Comparison of ENCODE assay signal across 2 cellular contexts in the genomic region with DNA sequence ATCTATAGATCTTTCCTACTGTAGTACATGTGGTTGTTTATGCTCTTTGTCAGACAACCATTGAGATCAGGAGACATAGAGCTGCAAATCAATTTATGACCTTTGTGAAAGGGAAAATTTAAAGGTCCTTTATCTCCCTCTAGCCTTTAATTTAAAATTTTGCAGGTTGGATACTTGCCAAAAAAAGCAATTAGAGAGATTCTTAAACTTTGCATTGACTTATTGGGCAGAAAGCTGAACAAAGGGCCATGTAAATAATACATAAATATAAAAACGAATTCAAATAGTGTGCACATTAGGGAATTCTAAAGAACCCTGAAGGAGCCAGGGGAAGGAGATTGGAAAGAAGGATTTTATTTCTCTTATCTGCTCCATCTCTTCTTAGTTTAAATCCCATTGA.
TF ChIP-seq lines count a peak whose summit lies in the region.

No MANE protein-coding gene starts in this region.

TF ChIP-seq in HEK293, 187 proteins besides CTCF, POLR2A, EP300 and RAD21:
- TF ChIP-seq, protein P1, sequence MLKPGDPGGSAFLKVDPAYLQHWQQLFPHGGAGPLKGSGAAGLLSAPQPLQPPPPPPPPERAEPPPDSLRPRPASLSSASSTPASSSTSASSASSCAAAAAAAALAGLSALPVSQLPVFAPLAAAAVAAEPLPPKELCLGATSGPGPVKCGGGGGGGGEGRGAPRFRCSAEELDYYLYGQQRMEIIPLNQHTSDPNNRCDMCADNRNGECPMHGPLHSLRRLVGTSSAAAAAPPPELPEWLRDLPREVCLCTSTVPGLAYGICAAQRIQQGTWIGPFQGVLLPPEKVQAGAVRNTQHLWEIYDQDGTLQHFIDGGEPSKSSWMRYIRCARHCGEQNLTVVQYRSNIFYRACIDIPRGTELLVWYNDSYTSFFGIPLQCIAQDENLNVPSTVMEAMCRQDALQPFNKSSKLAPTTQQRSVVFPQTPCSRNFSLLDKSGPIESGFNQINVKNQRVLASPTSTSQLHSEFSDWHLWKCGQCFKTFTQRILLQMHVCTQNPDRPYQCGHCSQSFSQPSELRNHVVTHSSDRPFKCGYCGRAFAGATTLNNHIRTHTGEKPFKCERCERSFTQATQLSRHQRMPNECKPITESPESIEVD (tag by site-specific recombination; IDR thresholded peaks at IDR 0.05), result peak; percentile 77
- no peak for TF ChIP-seq ZNF416 (tag by site-specific recombination; IDR thresholded peaks at IDR 0.05)

TF ChIP-seq in K562, 482 proteins besides CTCF, POLR2A, EP300 and RAD21:
- TF ChIP-seq NFIC (IDR thresholded peaks at IDR 0.05), result 0 out of 2 replicates have a peak, but pooled peaks have one; percentile 26
- no peak for TF ChIP-seq HOXB6 (CRISPR knock-in tag; IDR thresholded peaks at IDR 0.05; ENCODE audit: borderline replicate concordance)
